10 cellular contexts compared by ENCODE assay signal in genomic region chr18:49400398-49401072, GRCh38. TPM values are rescaled to one million over a fixed set of nuclear protein-coding genes. Genes with fewer than 3 reads are reported as not detected.
DNase-seq lines count a peak whose midpoint lies in the region; ATAC-seq, FAIRE-seq and TF ChIP-seq lines count a peak whose summit lies in the region.
"Had no signal": no experiment of that assay in that cellular context is flagged by ENCODE, and none has a peak within 500 bp of the region (broad histone marks: within the 10 kb centered on the region; RNA-seq: fewer than 3 reads in every experiment).

No MANE protein-coding gene starts in this region.

- DNase-seq in GM19239 (ENCODE audit: insufficient read length, low spot score), result peak; percentile 16
- DNase-seq in endothelial cell (ENCODE audit: low spot score), result no peak
- no peak for DNase-seq in ecto neural progenitor cell (ENCODE audit: low spot score)
- no peak for DNase-seq in ovary
- no peak for DNase-seq in stimulated activated CD4-positive, alpha-beta T cell treated with anti-CD3 and anti-CD28 coated beads, Interleukin-2, amount 100 ng/mL, for 24 hours
- DNase-seq: right cardiac atrium had no signal

- no peak overlapping the region for H3K4me3 Mint-ChIP-seq in endothelial cell (ENCODE audit: unreplicated experiment)

- no peak for TF ChIP-seq EP300 in ovary (IDR thresholded peaks at IDR 0.05)

- no peak overlapping the region for H3K9ac ChIP-seq in rectal smooth muscle tissue (ENCODE audit: low read length)

- H3K27ac ChIP-seq in rectal smooth muscle tissue (ENCODE audit: low read depth, low read length) (peak overlapping the region; percentile 60), ovary (no peak overlapping the region)
- H3K27ac ChIP-seq: thoracic aorta had no signal

- H3K36me3 ChIP-seq in rectal smooth muscle tissue (ENCODE audit: control insufficient read depth, insufficient read depth, low read length), result no peaks in the 10 kb centered on the region
- H3K36me3 ChIP-seq in ovary, result no peaks in the 10 kb centered on the region
- H3K36me3 ChIP-seq: thoracic aorta had no signal

- no peak for TF ChIP-seq CTCF in endothelial cell (IDR thresholded peaks at IDR 0.05; ENCODE audit: unreplicated experiment)
- no peak for TF ChIP-seq CTCF in ovary (IDR thresholded peaks at IDR 0.05)

- no peaks in the 10 kb centered on the region for H3K36me3 Mint-ChIP-seq in endothelial cell (ENCODE audit: low read depth, unreplicated experiment)

- H3K4me1 ChIP-seq in rectal smooth muscle tissue (ENCODE audit: control insufficient read depth, insufficient read depth, low read length), result peaks cover 24% of the 10 kb centered on the region
- H3K4me1 ChIP-seq in ovary (ENCODE audit: insufficient read depth), result peaks cover 1% of the 10 kb centered on the region

- WGBS in ovary, 3 donors, result 25 to 40% (median 30%) methylated on average over 1 of the region's 1 CpG

- no peaks in the 10 kb centered on the region for H3K9me3 ChIP-seq in ovary
- H3K9me3 ChIP-seq: thoracic aorta had no signal

- no peaks in the 10 kb centered on the region for H3K9me3 Mint-ChIP-seq in endothelial cell (ENCODE audit: unreplicated experiment)

- peak; percentile 96 for FAIRE-seq in GM19239 (lab: Jason Lieb, UNC)

- H3K27me3 Mint-ChIP-seq in endothelial cell (ENCODE audit: unreplicated experiment), result no peaks in the 10 kb centered on the region

- TF ChIP-seq POLR2A in ovary (IDR thresholded peaks at IDR 0.05), result no peak

- H3K4me1 Mint-ChIP-seq in endothelial cell (ENCODE audit: unreplicated experiment), result peaks cover 10% of the 10 kb centered on the region

- H3K27me3 ChIP-seq in rectal smooth muscle tissue (ENCODE audit: control insufficient read depth, insufficient read depth, low read length) (no peaks in the 10 kb centered on the region), ovary (no peaks in the 10 kb centered on the region)

- peak overlapping the region; percentile 3 for H3K27ac Mint-ChIP-seq in endothelial cell (ENCODE audit: unreplicated experiment)

- H3K4me3 ChIP-seq in rectal smooth muscle tissue (ENCODE audit: low read length), result no peak overlapping the region
- H3K4me3 ChIP-seq in ovary, result no peak overlapping the region
- H3K4me3 ChIP-seq: thoracic aorta had no signal

- intact Hi-C loops in ovary (cut with DNase I), result no loop called here

- ATAC-seq in HG03135 (IDR thresholded peaks at IDR 0.05; ENCODE audit: unreplicated experiment), result peak; percentile 61
- ATAC-seq in GM21723 (IDR thresholded peaks at IDR 0.05; ENCODE audit: unreplicated experiment), result no peak
- ATAC-seq: right cardiac atrium had no signal

RNA-seq across cellular contexts. Expression of gene DYM, which starts 59.9 kb away (rescaled TPM):
- total RNA-seq in endothelial cell (ENCODE audit: unreplicated experiment) (73.6 TPM), ovary (10 to 100 TPM; 64.1 to 96.0 (median 78.5) TPM)
- 10 to 100 TPM; 26.2 to 61.5 TPM for polyA plus RNA-seq in ovary
